ENCODE assay signal across 13 cellular contexts in the genomic region with DNA sequence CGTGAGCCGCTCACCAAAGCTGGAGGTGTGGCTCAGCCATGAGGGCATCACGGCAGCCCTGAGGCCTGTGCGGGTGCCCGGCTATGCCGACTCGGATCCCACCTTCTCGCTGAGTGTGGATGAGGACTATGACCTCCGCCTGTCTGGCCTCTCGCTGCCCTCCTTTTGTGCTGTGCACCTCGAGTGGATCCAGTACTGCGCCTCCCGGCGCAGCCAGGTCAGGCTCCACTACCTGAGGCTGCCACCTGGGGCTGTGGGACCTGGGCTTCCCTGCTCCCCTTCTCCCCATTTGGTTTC. TPM values are rescaled to one million over a fixed set of nuclear protein-coding genes. Genes with fewer than 3 reads are reported as not detected.
"Had no signal": no experiment of that assay in that cellular context is flagged by ENCODE, and none has a peak within 500 bp of the region (broad histone marks: within the 10 kb centered on the region; RNA-seq: fewer than 3 reads in every experiment).

No MANE protein-coding gene starts in this region.

- H3K9me3 ChIP-seq: pancreas, SK-N-SH, testis had no signal

- H3K9me3 Mint-ChIP-seq: neural progenitor cell; stimulated activated naive CD8-positive, alpha-beta T cell treated with anti-CD3 and anti-CD28 coated beads, Interleukin-15, amount 100 ng/mL, for 72 hours had no signal

- ATAC-seq: pancreas; stimulated activated naive CD8-positive, alpha-beta T cell treated with anti-CD3 and anti-CD28 coated beads, Interleukin-15, amount 100 ng/mL, for 72 hours had no signal

- H3K27me3 Mint-ChIP-seq: stimulated activated naive CD8-positive, alpha-beta T cell treated with anti-CD3 and anti-CD28 coated beads, Interleukin-15, amount 100 ng/mL, for 72 hours had no signal

- H3K27ac ChIP-seq: hepatocyte, neural progenitor cell, pancreas, testis had no signal

- H3K4me3 Mint-ChIP-seq: neural progenitor cell; stimulated activated naive CD8-positive, alpha-beta T cell treated with anti-CD3 and anti-CD28 coated beads, Interleukin-15, amount 100 ng/mL, for 72 hours had no signal

- H3K4me3 ChIP-seq: hepatocyte, neural progenitor cell, pancreas, testis had no signal

- H3K27ac Mint-ChIP-seq: neural progenitor cell had no signal

- DNase-seq: activated CD4-positive, alpha-beta T cell treated with anti-CD3 and anti-CD28 coated beads, Interleukin-2, amount 50 U/mL, for 4 hours; activated CD4-positive, CD25-positive, alpha-beta regulatory T cell; activated effector memory CD4-positive, alpha-beta T cell treated with Interleukin-2 at 50 U/mL for 16 hours; central memory CD4-positive, alpha-beta T cell; mesendoderm; SK-N-SH; stimulated activated CD4-positive, alpha-beta T cell treated with anti-CD3 and anti-CD28 coated beads, Interleukin-2, amount 100 ng/mL, for 48 hours; stimulated activated naive CD8-positive, alpha-beta T cell treated with anti-CD3 and anti-CD28 coated beads, Interleukin-15, amount 100 ng/mL, for 72 hours; testis had no signal

- H3K27me3 ChIP-seq: hepatocyte, neural progenitor cell, pancreas, testis had no signal

- H3K36me3 ChIP-seq: neural progenitor cell had no signal

RNA-seq across cellular contexts. Expression of a gene that starts 38.5 kb away (rescaled TPM):
- total RNA-seq: hepatocyte, kidney epithelial cell had no signal
